In genomic region chr5:178201221-178201926, GRCh38 we compare ENCODE assay signal across 29 cellular contexts. TPM values are rescaled to one million over a fixed set of nuclear protein-coding genes. Genes with fewer than 3 reads are reported as not detected.
DNase-seq lines count a peak whose midpoint lies in the region; ATAC-seq, FAIRE-seq and TF ChIP-seq lines count a peak whose summit lies in the region.
"Had no signal": no experiment of that assay in that cellular context is flagged by ENCODE, and none has a peak within 500 bp of the region (broad histone marks: within the 10 kb centered on the region; RNA-seq: fewer than 3 reads in every experiment).

No MANE protein-coding gene starts in this region.

- CTCF ChIA-PET in activated CD4-positive, alpha-beta T cell treated with anti-CD3 and anti-CD28 coated beads for 36 hours (lab: Charles Lee) = interaction anchor here (0.6 to 1.0 kb wide), 3 partner anchors 24 to 47 kb away, joined by 3 to 4 read pairs (median 3); no protein-coding TSS in a partner anchor
- CTCF ChIA-PET in activated CD4-positive, alpha-beta T cell treated with anti-CD3 and anti-CD28 coated beads, Interleukin-2, amount 10 ng/mL, durations not matched to agents 7 days and 5 days (lab: Charles Lee) = interaction anchor here (0.6 to 0.8 kb wide), 2 partner anchors 37 to 1197 kb away, joined by 3 read pairs; no protein-coding TSS in a partner anchor

- peaks cover 2% of the 10 kb centered on the region for H3K36me3 ChIP-seq in neutrophil

- intact Hi-C loops in activated CD4-positive, alpha-beta T cell treated with anti-CD3 and anti-CD28 coated beads for 36 hours (cut with DNase I, micrococcal nuclease) = loop anchor here in 1 of 2 experiments (5.0 to 10.0 kb wide), 3 partner anchors 607 to 1194 kb away; partner anchors contain the start of genes PRELID1, RAB24, TMED9 and UIMC1

- peaks cover 37 to 44% of the 10 kb centered on the region in 2 experiments for H3K4me1 ChIP-seq in neutrophil (ENCODE audit: control insufficient read depth in 1 of 2, insufficient read depth in 1 of 2, low read depth in 1 of 2, low read length in 1 of 2)

- H3K27ac ChIP-seq in neutrophil = peak overlapping the region; percentile 41
- H3K27ac ChIP-seq: BLaER1, psoas muscle, stomach, upper lobe of right lung, VCaP had no signal

- no peaks in the 10 kb centered on the region for H3K9me3 ChIP-seq in neutrophil
- H3K9me3 ChIP-seq: BLaER1, psoas muscle, stomach, upper lobe of right lung had no signal

- no peak for FAIRE-seq in GM12892 (lab: Jason Lieb, UNC)
- FAIRE-seq: frontal cortex, GM12878 had no signal

- H3K27me3 ChIP-seq in neutrophil = no peaks in the 10 kb centered on the region
- H3K27me3 ChIP-seq: BLaER1, stomach, upper lobe of right lung had no signal

- peak overlapping the region; percentile 6 for H3K4me3 Mint-ChIP-seq in activated CD4-positive, alpha-beta T cell treated with anti-CD3 and anti-CD28 coated beads for 36 hours
- H3K4me3 Mint-ChIP-seq in activated CD4-positive, alpha-beta T cell treated with anti-CD3 and anti-CD28 coated beads, Interleukin-2, amount 10 ng/mL, durations not matched to agents 7 days and 5 days = no peak overlapping the region
- H3K4me3 Mint-ChIP-seq in HFFc6 (no peak overlapping the region), brain (peak overlapping the region in 3 of 5 experiments; percentile 45 to 75 (median 68))
- H3K4me3 Mint-ChIP-seq in naive thymus-derived CD8-positive, alpha-beta T cell = peak overlapping the region in 4 of 10 donors; percentile 26 to 42 (median 28)
- H3K4me3 Mint-ChIP-seq: T-helper 1 cell treated with Interleukin-12 subunit alpha and Interleukin-12 subunit beta and Interleukin-4 antibody, amounts not matched to agents 30 μg/mL and 1 μg/mL, for 36 hours had no signal

- TF ChIP-seq POLR2A in GM12892 (IDR thresholded peaks at IDR 0.05; ENCODE audit: low read depth, low read length) = no peak

- peaks cover 14% of the 10 kb centered on the region for H3K36me3 Mint-ChIP-seq in activated CD4-positive, alpha-beta T cell treated with anti-CD3 and anti-CD28 coated beads for 36 hours (ENCODE audit: low read depth)
- H3K36me3 Mint-ChIP-seq in activated CD4-positive, alpha-beta T cell treated with anti-CD3 and anti-CD28 coated beads, Interleukin-2, amount 10 ng/mL, durations not matched to agents 7 days and 5 days (ENCODE audit: low read depth) = peaks cover 14% of the 10 kb centered on the region
- H3K36me3 Mint-ChIP-seq in HFFc6 (ENCODE audit: low read depth) (peaks cover 10% of the 10 kb centered on the region), brain (peaks cover 9% of the 10 kb centered on the region)
- H3K36me3 Mint-ChIP-seq in naive thymus-derived CD8-positive, alpha-beta T cell = peaks cover 3 to 10% (median 4%) of the 10 kb centered on the region in 3 donors

- no peak overlapping the region for H3K27ac Mint-ChIP-seq in activated CD4-positive, alpha-beta T cell treated with anti-CD3 and anti-CD28 coated beads for 36 hours
- no peak overlapping the region for H3K27ac Mint-ChIP-seq in activated CD4-positive, alpha-beta T cell treated with anti-CD3 and anti-CD28 coated beads, Interleukin-2, amount 10 ng/mL, durations not matched to agents 7 days and 5 days
- H3K27ac Mint-ChIP-seq in HFFc6 (no peak overlapping the region), brain (peak overlapping the region in 1 of 5 experiments; percentile 29)
- peak overlapping the region in 1 of 10 donors; percentile 35 for H3K27ac Mint-ChIP-seq in naive thymus-derived CD8-positive, alpha-beta T cell
- H3K27ac Mint-ChIP-seq: activated CD8-positive, alpha-beta T cell treated with anti-CD3 and anti-CD28 coated beads for 36 hours; mesothelial cell of epicardium; nephron progenitor cell; T-helper 1 cell treated with Interleukin-12 subunit alpha and Interleukin-12 subunit beta and Interleukin-4 antibody, amounts not matched to agents 30 μg/mL and 1 μg/mL, for 36 hours had no signal

- no peak for ATAC-seq in activated CD4-positive, alpha-beta T cell treated with anti-CD3 and anti-CD28 coated beads for 36 hours
- ATAC-seq in naive thymus-derived CD8-positive, alpha-beta T cell = no peak
- ATAC-seq: activated CD8-positive, alpha-beta T cell treated with anti-CD3 and anti-CD28 coated beads for 36 hours; GM12878; psoas muscle; upper lobe of right lung had no signal

- TF ChIP-seq CTCF in HFFc6 (IDR thresholded peaks at IDR 0.05) (no peak), brain (conservative IDR thresholded peaks at IDR 0.05) (no peak), neutrophil (IDR thresholded peaks at IDR 0.05) (no peak)

- H3K27me3 Mint-ChIP-seq in activated CD4-positive, alpha-beta T cell treated with anti-CD3 and anti-CD28 coated beads for 36 hours = no peaks in the 10 kb centered on the region
- peaks cover 2% of the 10 kb centered on the region for H3K27me3 Mint-ChIP-seq in activated CD4-positive, alpha-beta T cell treated with anti-CD3 and anti-CD28 coated beads, Interleukin-2, amount 10 ng/mL, durations not matched to agents 7 days and 5 days
- H3K27me3 Mint-ChIP-seq in HFFc6 (ENCODE audit: insufficient read depth) (peaks cover 10% of the 10 kb centered on the region), brain (peaks cover 8% of the 10 kb centered on the region)
- peaks cover 0 to 3% (median 0%) of the 10 kb centered on the region in 5 donors for H3K27me3 Mint-ChIP-seq in naive thymus-derived CD8-positive, alpha-beta T cell

- no peak for DNase-seq in activated CD4-positive, alpha-beta T cell treated with anti-CD3 and anti-CD28 coated beads for 36 hours
- no peak for DNase-seq in activated CD4-positive, alpha-beta T cell treated with anti-CD3 and anti-CD28 coated beads, Interleukin-2, amount 10 ng/mL, durations not matched to agents 7 days and 5 days
- peak; percentile 31 for DNase-seq in HFFc6
- DNase-seq in nucleus accumbens (lab: John Stamatoyannopoulos, UW) = no peak
- DNase-seq in naive thymus-derived CD8-positive, alpha-beta T cell = no peak
- no peak for DNase-seq in GM12892 (ENCODE audit: insufficient read length)
- DNase-seq: activated CD8-positive, alpha-beta T cell treated with anti-CD3 and anti-CD28 coated beads for 36 hours; KG1; left colon; NCI-H2029; nephron progenitor cell; psoas muscle; Right ventricle myocardium superior; stimulated activated CD4-positive, alpha-beta T cell treated with anti-CD3 and anti-CD28 coated beads, Interleukin-4, amount 100 ng/mL, for 1 hour; stomach; upper lobe of right lung had no signal

- H3K9me3 Mint-ChIP-seq in activated CD4-positive, alpha-beta T cell treated with anti-CD3 and anti-CD28 coated beads for 36 hours (ENCODE audit: low read depth) = no peaks in the 10 kb centered on the region
- H3K9me3 Mint-ChIP-seq in activated CD4-positive, alpha-beta T cell treated with anti-CD3 and anti-CD28 coated beads, Interleukin-2, amount 10 ng/mL, durations not matched to agents 7 days and 5 days = no peaks in the 10 kb centered on the region
- H3K9me3 Mint-ChIP-seq in HFFc6 (peaks cover 4% of the 10 kb centered on the region), brain (peaks cover 0 to 4% (median 0%) of the 10 kb centered on the region in 5 experiments)
- peaks cover 0 to 2% (median 0%) of the 10 kb centered on the region in 9 donors for H3K9me3 Mint-ChIP-seq in naive thymus-derived CD8-positive, alpha-beta T cell
- H3K9me3 Mint-ChIP-seq: activated CD8-positive, alpha-beta T cell treated with anti-CD3 and anti-CD28 coated beads for 36 hours; mesothelial cell of epicardium; nephron progenitor cell; T-helper 1 cell treated with Interleukin-12 subunit alpha and Interleukin-12 subunit beta and Interleukin-4 antibody, amounts not matched to agents 30 μg/mL and 1 μg/mL, for 36 hours had no signal

- H3K4me3 ChIP-seq in neutrophil (ENCODE audit: low read depth in 1 of 2, low read length in 1 of 2) = no peak overlapping the region
- H3K4me3 ChIP-seq: BLaER1, GM12878, psoas muscle, smooth muscle cell, stomach, upper lobe of right lung had no signal

- POLR2A ChIA-PET in activated CD4-positive, alpha-beta T cell treated with anti-CD3 and anti-CD28 coated beads for 36 hours (lab: Charles Lee) = no interaction called here
- POLR2A ChIA-PET in activated CD4-positive, alpha-beta T cell treated with anti-CD3 and anti-CD28 coated beads, Interleukin-2, amount 10 ng/mL, durations not matched to agents 7 days and 5 days (lab: Charles Lee) = no interaction called here
- POLR2A ChIA-PET in naive thymus-derived CD8-positive, alpha-beta T cell (lab: Charles Lee) = interaction anchor here (2.2 kb wide), 1 partner anchor 31 kb away, joined by 6 read pairs; the partner anchor contains the start of gene PHYKPL

- H3K4me1 Mint-ChIP-seq in activated CD4-positive, alpha-beta T cell treated with anti-CD3 and anti-CD28 coated beads for 36 hours = peaks cover 10% of the 10 kb centered on the region
- H3K4me1 Mint-ChIP-seq in activated CD4-positive, alpha-beta T cell treated with anti-CD3 and anti-CD28 coated beads, Interleukin-2, amount 10 ng/mL, durations not matched to agents 7 days and 5 days = peaks cover 15% of the 10 kb centered on the region
- H3K4me1 Mint-ChIP-seq in HFFc6 (ENCODE audit: low read depth) (peaks cover 17% of the 10 kb centered on the region), brain (peaks cover 17% of the 10 kb centered on the region)
- peaks cover 11 to 16% (median 12%) of the 10 kb centered on the region in 4 donors for H3K4me1 Mint-ChIP-seq in naive thymus-derived CD8-positive, alpha-beta T cell

RNA-seq across cellular contexts. Expression of gene HNRNPAB, which starts 3.0 kb away (rescaled TPM):
- total RNA-seq in activated CD4-positive, alpha-beta T cell treated with anti-CD3 and anti-CD28 coated beads for 36 hours = 100 to 1,000 TPM; 258 to 336 TPM
- total RNA-seq in activated CD4-positive, alpha-beta T cell treated with anti-CD3 and anti-CD28 coated beads, Interleukin-2, amount 10 ng/mL, durations not matched to agents 7 days and 5 days = 100 to 1,000 TPM; 185 to 215 TPM
- total RNA-seq in HFFc6 (2021; fragmentation: NEBNext Ultra II Directional; extraction: Animal tissue kit (Norgen Biotek cat#: 25700)) = 100 to 1,000 TPM; 153 to 218 (median 197) TPM
- polyA plus RNA-seq in brain (ENCODE audit: insufficient read depth, low read depth, low replicate concordance) = 221 TPM
- total RNA-seq in naive thymus-derived CD8-positive, alpha-beta T cell = 10 to 100 TPM; 79.3 to 82.5 TPM
- 10 to 100 TPM; 43.6 to 74.9 (median 61.2) TPM for polyA plus RNA-seq in naive thymus-derived CD8-positive, alpha-beta T cell
- 168 TPM for polyA plus RNA-seq in GM12892 (2012; ENCODE audit: missing spikeins)

RNA-seq across cellular contexts. Expression of gene GMCL2, which starts 14.2 kb away (rescaled TPM):
- total RNA-seq in activated CD4-positive, alpha-beta T cell treated with anti-CD3 and anti-CD28 coated beads for 36 hours = not detected
- not detected for total RNA-seq in activated CD4-positive, alpha-beta T cell treated with anti-CD3 and anti-CD28 coated beads, Interleukin-2, amount 10 ng/mL, durations not matched to agents 7 days and 5 days
- not detected for total RNA-seq in HFFc6 (2021; fragmentation: NEBNext Ultra II Directional; extraction: Animal tissue kit (Norgen Biotek cat#: 25700))
- polyA plus RNA-seq in brain (ENCODE audit: insufficient read depth, low read depth, low replicate concordance) = not detected
- under 1 TPM in 1 of 2 experiments, not detected in 1; 0.14 TPM for total RNA-seq in naive thymus-derived CD8-positive, alpha-beta T cell
- not detected for polyA plus RNA-seq in naive thymus-derived CD8-positive, alpha-beta T cell
- polyA plus RNA-seq in GM12892 (2012; ENCODE audit: missing spikeins) = not detected
- total RNA-seq: activated CD8-positive, alpha-beta T cell treated with anti-CD3 and anti-CD28 coated beads for 36 hours; dermis microvascular lymphatic vessel endothelial cell; epithelial cell of proximal tubule; frontal cortex; GM12878; H7; left colon; mesothelial cell of epicardium; NCI-H460; psoas muscle; Right ventricle myocardium superior; stomach; upper lobe of right lung had no signal
- polyA plus RNA-seq: psoas muscle, smooth muscle cell, stomach had no signal

RNA-seq across cellular contexts. Expression of gene PHYKPL, which starts 31.2 kb away (rescaled TPM):
- 10 to 100 TPM; 67.2 to 68.4 TPM for total RNA-seq in activated CD4-positive, alpha-beta T cell treated with anti-CD3 and anti-CD28 coated beads for 36 hours
- 100 to 1,000 TPM; 126 to 138 TPM for total RNA-seq in activated CD4-positive, alpha-beta T cell treated with anti-CD3 and anti-CD28 coated beads, Interleukin-2, amount 10 ng/mL, durations not matched to agents 7 days and 5 days
- total RNA-seq in HFFc6 (2021; fragmentation: NEBNext Ultra II Directional; extraction: Animal tissue kit (Norgen Biotek cat#: 25700)) = 10 to 100 TPM; 18.7 to 25.6 (median 23.9) TPM
- 8.0 TPM for polyA plus RNA-seq in brain (ENCODE audit: insufficient read depth, low read depth, low replicate concordance)
- total RNA-seq in naive thymus-derived CD8-positive, alpha-beta T cell = 100 to 1,000 TPM; 209 to 229 TPM
- polyA plus RNA-seq in naive thymus-derived CD8-positive, alpha-beta T cell = 10 to 100 TPM; 41.1 to 51.8 (median 49.7) TPM
- 32.8 TPM for polyA plus RNA-seq in GM12892 (2012; ENCODE audit: missing spikeins)

RNA-seq across cellular contexts. Expression of gene NHP2, which starts 47.7 kb away (rescaled TPM):
- total RNA-seq in activated CD4-positive, alpha-beta T cell treated with anti-CD3 and anti-CD28 coated beads for 36 hours = 100 to 1,000 TPM; 244 TPM
- 100 to 1,000 TPM; 145 TPM for total RNA-seq in activated CD4-positive, alpha-beta T cell treated with anti-CD3 and anti-CD28 coated beads, Interleukin-2, amount 10 ng/mL, durations not matched to agents 7 days and 5 days
- total RNA-seq in HFFc6 (2021; fragmentation: NEBNext Ultra II Directional; extraction: Animal tissue kit (Norgen Biotek cat#: 25700)) = 100 to 1,000 TPM; 172 to 204 (median 184) TPM
- 184 TPM for polyA plus RNA-seq in brain (ENCODE audit: insufficient read depth, low read depth, low replicate concordance)
- total RNA-seq in naive thymus-derived CD8-positive, alpha-beta T cell = 10 to 100 TPM; 79.3 to 85.4 TPM
- 100 to 1,000 TPM; 238 to 276 (median 270) TPM for polyA plus RNA-seq in naive thymus-derived CD8-positive, alpha-beta T cell
- 162 TPM for polyA plus RNA-seq in GM12892 (2012; ENCODE audit: missing spikeins)

Comparison
In these comparisons a context has a peak if more than half of its experiments do, and no peak if none do; other contexts are left out.
1. H3K4me3 Mint-ChIP-seq: peak in activated CD4-positive, alpha-beta T cell treated with anti-CD3 and anti-CD28 coated beads for 36 hours (single experiment) and brain (3 of 5); none in activated CD4-positive, alpha-beta T cell treated with anti-CD3 and anti-CD28 coated beads, Interleukin-2, amount 10 ng/mL, durations not matched to agents 7 days and 5 days (single experiment) and HFFc6 (single experiment).